8 cellular contexts compared by ENCODE assay signal in genomic region chr1:111989531-111990025, GRCh38. TPM values are rescaled to one million over a fixed set of nuclear protein-coding genes. Genes with fewer than 3 reads are reported as not detected.
DNase-seq lines count a peak whose midpoint lies in the region; ATAC-seq and TF ChIP-seq lines count a peak whose summit lies in the region.

Gene KCND3 (minus strand): TSS chr1:111989668.

- H3K9me3 Mint-ChIP-seq in activated CD4-positive, alpha-beta memory T cell treated with anti-CD3 and anti-CD28 coated beads for 36 hours = no peaks in the 10 kb centered on the region
- no peaks in the 10 kb centered on the region for H3K9me3 Mint-ChIP-seq in neural crest cell

- H3K36me3 Mint-ChIP-seq in activated CD4-positive, alpha-beta memory T cell treated with anti-CD3 and anti-CD28 coated beads for 36 hours = no peaks in the 10 kb centered on the region
- H3K36me3 Mint-ChIP-seq in neural crest cell (ENCODE audit: low read depth) = no peaks in the 10 kb centered on the region

- H3K9me3 ChIP-seq in gastroesophageal sphincter = no peaks in the 10 kb centered on the region
- H3K9me3 ChIP-seq in effector memory CD4-positive, alpha-beta T cell (ENCODE audit: control insufficient read depth, low read length) = no peaks in the 10 kb centered on the region

- H3K27ac Mint-ChIP-seq in activated CD4-positive, alpha-beta memory T cell treated with anti-CD3 and anti-CD28 coated beads for 36 hours = no peak within 1 kb of the TSS
- H3K27ac Mint-ChIP-seq in neural crest cell (ENCODE audit: unreplicated experiment) = no peak within 1 kb of the TSS

- H3K27me3 ChIP-seq in gastroesophageal sphincter = no peaks in the 10 kb centered on the region
- peaks cover 28% of the 10 kb centered on the region for H3K27me3 ChIP-seq in effector memory CD4-positive, alpha-beta T cell (replicated peaks; ENCODE audit: control insufficient read depth, insufficient read depth, low read length, poor library complexity, severe bottlenecking)

- H3K27ac ChIP-seq in gastroesophageal sphincter = peak within 1 kb of the TSS; percentile 82 to 92 (median 88)
- no peak within 1 kb of the TSS for H3K27ac ChIP-seq in effector memory CD4-positive, alpha-beta T cell (ENCODE audit: insufficient read depth, low read length, poor library complexity, severe bottlenecking)

- intact Hi-C loops in activated CD4-positive, alpha-beta memory T cell treated with anti-CD3 and anti-CD28 coated beads for 36 hours (cut with micrococcal nuclease) = no loop called here

- H3K4me3 Mint-ChIP-seq in activated CD4-positive, alpha-beta memory T cell treated with anti-CD3 and anti-CD28 coated beads for 36 hours = peak within 1 kb of the TSS; percentile 49
- peak within 1 kb of the TSS; percentile 84 for H3K4me3 Mint-ChIP-seq in neural crest cell

- peaks cover 63% of the 10 kb centered on the region for H3K27me3 Mint-ChIP-seq in activated CD4-positive, alpha-beta memory T cell treated with anti-CD3 and anti-CD28 coated beads for 36 hours
- peaks cover 92% of the 10 kb centered on the region for H3K27me3 Mint-ChIP-seq in neural crest cell (ENCODE audit: low read depth)

- peak within 1 kb of the TSS; percentile 63 to 98 for H3K4me3 ChIP-seq in gastroesophageal sphincter
- no peak within 1 kb of the TSS for H3K4me3 ChIP-seq in effector memory CD4-positive, alpha-beta T cell (ENCODE audit: insufficient read depth, low read depth, low read length, poor library complexity, severe bottlenecking)

- no peak for TF ChIP-seq EP300 in gastroesophageal sphincter (IDR thresholded peaks at IDR 0.05)

- peak; percentile 53 for ATAC-seq in gastroesophageal sphincter
- no peak for ATAC-seq in HG03442 (IDR thresholded peaks at IDR 0.05; ENCODE audit: unreplicated experiment)

- peaks cover 0 to 61% (median 3%) of the 10 kb centered on the region in 3 donors for H3K4me1 ChIP-seq in gastroesophageal sphincter
- H3K4me1 ChIP-seq in effector memory CD4-positive, alpha-beta T cell (ENCODE audit: control insufficient read depth, insufficient read depth, low read length, poor library complexity, severe bottlenecking) = peaks cover 2% of the 10 kb centered on the region

- peak; percentile 13 for DNase-seq in stimulated activated CD4-positive, alpha-beta T cell treated with anti-CD3 and anti-CD28 coated beads, Interleukin-12 subunit alpha, Interleukin-12 subunit beta, amount 100 ng/mL, for 4 hours
- no peak for DNase-seq in stimulated activated CD4-positive, alpha-beta T cell treated with anti-CD3 and anti-CD28 coated beads, Interleukin-4, amount 100 ng/mL, for 24 hours
- peak; percentile 36 for DNase-seq in activated CD4-positive, alpha-beta memory T cell treated with anti-CD3 and anti-CD28 coated beads for 36 hours
- DNase-seq in neural crest cell (ENCODE audit: low read depth, low spot score) (peak; percentile 21), OCI-M1 (lab: John Stamatoyannopoulos, UW) (no peak)
- DNase-seq in effector memory CD4-positive, alpha-beta T cell = no peak

- WGBS in gastroesophageal sphincter (ENCODE audit: low coverage in 1 of 2), 2 donors = no CpG with 5 or more reads among the region's 83 CpGs

- peak in 1 of 2 donors; percentile 45 for TF ChIP-seq POLR2A in gastroesophageal sphincter (IDR thresholded peaks at IDR 0.05)

- POLR2A ChIA-PET in activated CD4-positive, alpha-beta memory T cell treated with anti-CD3 and anti-CD28 coated beads for 36 hours (lab: Charles Lee) = no interaction called here

- peaks cover 14% of the 10 kb centered on the region for H3K4me1 Mint-ChIP-seq in activated CD4-positive, alpha-beta memory T cell treated with anti-CD3 and anti-CD28 coated beads for 36 hours (ENCODE audit: low read depth)
- H3K4me1 Mint-ChIP-seq in neural crest cell = peaks cover 11% of the 10 kb centered on the region

- H3K36me3 ChIP-seq in gastroesophageal sphincter = no peaks in the 10 kb centered on the region
- no peaks in the 10 kb centered on the region for H3K36me3 ChIP-seq in effector memory CD4-positive, alpha-beta T cell (ENCODE audit: control insufficient read depth, insufficient read depth, low read length)

- no peak for TF ChIP-seq CTCF in gastroesophageal sphincter (IDR thresholded peaks at IDR 0.05)
- TF ChIP-seq CTCF in neural crest cell (conservative IDR thresholded peaks at IDR 0.05) = no peak

- CTCF ChIA-PET in activated CD4-positive, alpha-beta memory T cell treated with anti-CD3 and anti-CD28 coated beads for 36 hours (lab: Charles Lee) = no interaction called here

RNA-seq across cellular contexts. Expression of gene KCND3, which starts in this region (rescaled TPM):
- not detected for total RNA-seq in activated CD4-positive, alpha-beta memory T cell treated with anti-CD3 and anti-CD28 coated beads for 36 hours
- total RNA-seq in gastroesophageal sphincter (10 to 100 TPM; 36.2 to 58.7 (median 57.4) TPM), neural crest cell (0.61 and 0.86 TPM in 2 replicates)

Comparison
In these comparisons a context has a peak if more than half of its experiments do, and no peak if none do; other contexts are left out.
1. RNA of gene KCND3 (total RNA-seq): 36.2 to 58.7 TPM in gastroesophageal sphincter; 0.61 to 0.86 TPM in neural crest cell and not detected in activated CD4-positive, alpha-beta memory T cell treated with anti-CD3 and anti-CD28 coated beads for 36 hours; every median in the first group is over 10 times any median in the second.
2. Peak in DNase-seq in activated CD4-positive, alpha-beta memory T cell treated with anti-CD3 and anti-CD28 coated beads for 36 hours; RNA of the gene not detected or under 1 TPM.
3. Peak in DNase-seq in neural crest cell; RNA of the gene not detected or under 1 TPM.